In genomic region chr16:85303354-85303883, GRCh38 we compare ENCODE assay signal across 1 cellular context.
A peak's percentile ranks its signal among the peaks of the same experiment; 100 is the strongest.
TF ChIP-seq lines count a peak whose summit lies in the region.

No MANE protein-coding gene starts in this region.

TF ChIP-seq in HepG2, 621 proteins besides CTCF, POLR2A, EP300 and RAD21 (continued from another document and continues in another):
- TF ChIP-seq, protein P1, sequence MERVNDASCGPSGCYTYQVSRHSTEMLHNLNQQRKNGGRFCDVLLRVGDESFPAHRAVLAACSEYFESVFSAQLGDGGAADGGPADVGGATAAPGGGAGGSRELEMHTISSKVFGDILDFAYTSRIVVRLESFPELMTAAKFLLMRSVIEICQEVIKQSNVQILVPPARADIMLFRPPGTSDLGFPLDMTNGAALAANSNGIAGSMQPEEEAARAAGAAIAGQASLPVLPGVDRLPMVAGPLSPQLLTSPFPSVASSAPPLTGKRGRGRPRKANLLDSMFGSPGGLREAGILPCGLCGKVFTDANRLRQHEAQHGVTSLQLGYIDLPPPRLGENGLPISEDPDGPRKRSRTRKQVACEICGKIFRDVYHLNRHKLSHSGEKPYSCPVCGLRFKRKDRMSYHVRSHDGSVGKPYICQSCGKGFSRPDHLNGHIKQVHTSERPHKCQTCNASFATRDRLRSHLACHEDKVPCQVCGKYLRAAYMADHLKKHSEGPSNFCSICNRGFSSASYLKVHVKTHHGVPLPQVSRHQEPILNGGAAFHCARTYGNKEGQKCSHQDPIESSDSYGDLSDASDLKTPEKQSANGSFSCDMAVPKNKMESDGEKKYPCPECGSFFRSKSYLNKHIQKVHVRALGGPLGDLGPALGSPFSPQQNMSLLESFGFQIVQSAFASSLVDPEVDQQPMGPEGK (CRISPR knock-in tag; IDR thresholded peaks at IDR 0.05), result 0 out of 2 replicates have a peak, but pooled peaks have one; percentile 45
- 0 out of 2 replicates have a peak, but pooled peaks have one; percentile 32 for TF ChIP-seq SALL1 (CRISPR knock-in tag; IDR thresholded peaks at IDR 0.05)
- peak; percentile 72; the same call in 1 of the 2 replicates for TF ChIP-seq ZNF772 (CRISPR knock-in tag; IDR thresholded peaks at IDR 0.05)
- no peak for TF ChIP-seq GFI1 (CRISPR knock-in tag; IDR thresholded peaks at IDR 0.05; ENCODE audit: borderline replicate concordance)
- no peak; the same call in 1 of the 2 replicates for TF ChIP-seq ZNF891 (CRISPR knock-in tag; IDR thresholded peaks at IDR 0.05)
- TF ChIP-seq ZNF800 (CRISPR knock-in tag; IDR thresholded peaks at IDR 0.05), result no peak
- TF ChIP-seq ARNTL (CRISPR knock-in tag; IDR thresholded peaks at IDR 0.05), result no peak
- no peak for TF ChIP-seq ZNF17 (CRISPR knock-in tag; IDR thresholded peaks at IDR 0.05)
- no peak for TF ChIP-seq HOMEZ (CRISPR knock-in tag; IDR thresholded peaks at IDR 0.05; ENCODE audit: low read depth)
- no peak for TF ChIP-seq SRSF1 (optimal IDR thresholded peaks at IDR 0.05; ENCODE audit: low read depth, low read length)
- no peak for TF ChIP-seq PHF20 (CRISPR knock-in tag; IDR thresholded peaks at IDR 0.05)
- TF ChIP-seq ZNF33B (CRISPR knock-in tag; IDR thresholded peaks at IDR 0.05), result no peak
- no peak for TF ChIP-seq ZFP36 (IDR thresholded peaks at IDR 0.05; ENCODE audit: borderline replicate concordance, low read depth, low read length, partially characterized antibody)
- TF ChIP-seq ZNF512B (CRISPR knock-in tag; IDR thresholded peaks at IDR 0.05; ENCODE audit: borderline replicate concordance), result no peak
- TF ChIP-seq KDM3A (CRISPR knock-in tag; IDR thresholded peaks at IDR 0.05; ENCODE audit: low read depth), result 0 out of 2 replicates have a peak, but pooled peaks have one; percentile 38
- TF ChIP-seq NR1H2 (CRISPR knock-in tag; IDR thresholded peaks at IDR 0.05; ENCODE audit: borderline replicate concordance, low read depth), result 0 out of 2 replicates have a peak, but pooled peaks have one; percentile 9
- TF ChIP-seq ZNF614 (CRISPR knock-in tag; IDR thresholded peaks at IDR 0.05; ENCODE audit: borderline replicate concordance), result no peak
- no peak for TF ChIP-seq EHMT2 (IDR thresholded peaks at IDR 0.05; ENCODE audit: borderline replicate concordance, low read depth, low read length)
- peak; percentile 30; the same call in 1 of the 2 replicates for TF ChIP-seq MAX (IDR thresholded peaks at IDR 0.05)
- peak; percentile 85 for TF ChIP-seq STAG1 (CRISPR knock-in tag; IDR thresholded peaks at IDR 0.05)
- no peak for TF ChIP-seq HOXA9 (CRISPR knock-in tag; IDR thresholded peaks at IDR 0.05; ENCODE audit: borderline replicate concordance)
- TF ChIP-seq NFKBIZ (CRISPR knock-in tag; IDR thresholded peaks at IDR 0.05), result no peak
- TF ChIP-seq ZBTB4 (CRISPR knock-in tag; IDR thresholded peaks at IDR 0.05; ENCODE audit: borderline replicate concordance), result peak; percentile 90
- TF ChIP-seq MAF1 (CRISPR knock-in tag; IDR thresholded peaks at IDR 0.05; ENCODE audit: borderline replicate concordance), result 0 out of 2 replicates have a peak, but pooled peaks have one; percentile 25
- TF ChIP-seq GATAD2A (CRISPR knock-in tag; IDR thresholded peaks at IDR 0.05), result peak; percentile 38; the same call in 1 of the 2 replicates
- TF ChIP-seq THAP9 (CRISPR knock-in tag; IDR thresholded peaks at IDR 0.05; ENCODE audit: borderline replicate concordance), result no peak
- TF ChIP-seq PRMT3 (CRISPR knock-in tag; IDR thresholded peaks at IDR 0.05; ENCODE audit: borderline replicate concordance, low read depth), result no peak
- no peak for TF ChIP-seq U2AF2 (IDR thresholded peaks at IDR 0.05; ENCODE audit: low read depth, low read length)
- no peak for TF ChIP-seq IRX3 (CRISPR knock-in tag; IDR thresholded peaks at IDR 0.05; ENCODE audit: borderline replicate concordance, low read depth)
- no peak for TF ChIP-seq PHB2 (IDR thresholded peaks at IDR 0.05; ENCODE audit: partially characterized antibody)
- no peak for TF ChIP-seq ZNF737 (CRISPR knock-in tag; IDR thresholded peaks at IDR 0.05; ENCODE audit: borderline replicate concordance)
- no peak for TF ChIP-seq AHR (CRISPR knock-in tag; IDR thresholded peaks at IDR 0.05)
- TF ChIP-seq HMG20B (CRISPR knock-in tag; conservative IDR thresholded peaks at IDR 0.05), result peak; percentile 44; the same call in 1 of the 2 replicates
- TF ChIP-seq FOXO1 (CRISPR knock-in tag; IDR thresholded peaks at IDR 0.05), result peak; percentile 29; the same call in 1 of the 2 replicates
- TF ChIP-seq ZSCAN25 (CRISPR knock-in tag; IDR thresholded peaks at IDR 0.05), result no peak
- TF ChIP-seq ZFP1 (CRISPR knock-in tag; IDR thresholded peaks at IDR 0.05), result no peak
- TF ChIP-seq CBX1 (IDR thresholded peaks at IDR 0.05; ENCODE audit: low read depth), result peak; percentile 81
- TF ChIP-seq MXD1 (CRISPR knock-in tag; IDR thresholded peaks at IDR 0.05), result 0 out of 2 replicates have a peak, but pooled peaks have one; percentile 41
- TF ChIP-seq, protein P2, sequence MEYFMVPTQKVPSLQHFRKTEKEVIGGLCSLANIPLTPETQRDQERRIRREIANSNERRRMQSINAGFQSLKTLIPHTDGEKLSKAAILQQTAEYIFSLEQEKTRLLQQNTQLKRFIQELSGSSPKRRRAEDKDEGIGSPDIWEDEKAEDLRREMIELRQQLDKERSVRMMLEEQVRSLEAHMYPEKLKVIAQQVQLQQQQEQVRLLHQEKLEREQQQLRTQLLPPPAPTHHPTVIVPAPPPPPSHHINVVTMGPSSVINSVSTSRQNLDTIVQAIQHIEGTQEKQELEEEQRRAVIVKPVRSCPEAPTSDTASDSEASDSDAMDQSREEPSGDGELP (IDR thresholded peaks at IDR 0.05; ENCODE audit: borderline replicate concordance, low read depth), result no peak
- no peak; the same call in 1 of the 2 replicates for TF ChIP-seq SP4 (CRISPR knock-in tag; IDR thresholded peaks at IDR 0.05)
- peak; percentile 31; the same call in 1 of the 2 replicates for TF ChIP-seq ZNF558 (CRISPR knock-in tag; IDR thresholded peaks at IDR 0.05; ENCODE audit: borderline replicate concordance)
